35 cellular contexts compared by ENCODE assay signal in genomic region chr3:57391767-57392166, GRCh38.
A peak's percentile ranks its signal among the peaks of the same experiment; 100 is the strongest.
DNase-seq lines count a peak whose midpoint lies in the region; ATAC-seq, FAIRE-seq and TF ChIP-seq lines count a peak whose summit lies in the region.
"Had no signal": no experiment of that assay in that cellular context is flagged by ENCODE, and none has a peak within 500 bp of the region (broad histone marks: within the 10 kb centered on the region; RNA-seq: fewer than 3 reads in every experiment).

No MANE protein-coding gene starts in this region.

- 62% methylated on average over 5 of the region's 5 CpGs for WGBS in hepatocyte (ENCODE audit: low lambda C conversion rate, missing lambda C conversion rate)
- WGBS in HepG2 (ENCODE audit: low lambda C conversion rate), result 1% methylated on average over 5 of the region's 5 CpGs
- 84% methylated on average over 5 of the region's 5 CpGs for WGBS in right cardiac atrium

- no peak for FAIRE-seq in HepG2 (lab: Jason Lieb, UNC)
- FAIRE-seq: A204.1, A549, D721Med had no signal

- no TSS peak for BruUV-seq in HepG2 (replicated peaks; lab: Mats Ljungman, UMichigan)

- DNase-seq in HuH-7 (ENCODE audit: low spot score) (peak; percentile 5), hepatocyte (ENCODE audit: low spot score) (peak; percentile 6), left lobe of liver (ENCODE audit: low spot score) (no peak), HepG2 (ENCODE audit: low spot score) (peak; percentile 43), dedifferentiated amniotic fluid mesenchymal stem cell (ENCODE audit: extremely low spot score) (no peak), right cardiac atrium (no peak), DMS153 treated with DMSO at 0.1 percent for 48 hours (lab: John Stamatoyannopoulos, UW; ENCODE audit: unreplicated experiment) (no peak)
- DNase-seq: 8988T; ACHN; AML-193; BE2C; C1 segment of cervical spinal cord; Calu3; CD4-positive, alpha-beta memory T cell; CD4-positive, alpha-beta T cell; CD4-positive, CD25-positive, alpha-beta regulatory T cell; CD8-positive, alpha-beta memory T cell; CD8-positive, alpha-beta T cell; COR-L47; DMS 273 treated with DMSO at 0.1 percent for 48 hours; DMS153; DMS53; DMS79; DMS79 treated with DMSO at 0.1 percent for 48 hours; DND-41; EL had no signal

- H3K36me3 ChIP-seq in hepatocyte (replicated peaks; ENCODE audit: insufficient read depth, low read depth) (no peaks in the 10 kb centered on the region), HepG2 (replicated peaks in 1 of 2; ENCODE audit: control insufficient read depth in 1 of 2, insufficient read depth in 2 of 2, low read length in 2 of 2) (no peaks in the 10 kb centered on the region)
- H3K36me3 ChIP-seq: BE2C; BLaER1; BLaER1 treated with 17β-estradiol and CSF1 and Interleukin-3, amounts not matched to agents 10 nM and 100 nM had no signal

- H2AFZ ChIP-seq in hepatocyte, result no peak overlapping the region
- no peak overlapping the region for H2AFZ ChIP-seq in HepG2 (ENCODE audit: low read length)

- TF ChIP-seq CTCF in hepatocyte (IDR thresholded peaks at IDR 0.05; ENCODE audit: poor library complexity) (no peak), HepG2 (CRISPR knock-in tag; IDR thresholded peaks at IDR 0.05) (no peak)

- POLR2A ChIA-PET in HepG2 (lab: Yijun Ruan, JAX), result no interaction called here

- no peaks in the 10 kb centered on the region for H3K9me2 ChIP-seq in hepatocyte (replicated peaks; ENCODE audit: insufficient read depth)

- in situ Hi-C loops in HepG2 (cut with HindIII; ENCODE audit: extremely low pct_ligation_motif_present, low pct_unique_long_range_greater_than_20kb), result loop anchor here (10.0 to 25.0 kb wide), 2 partner anchors 163 to 471 kb away; partner anchors contain the start of gene PDE12

- no peak overlapping the region for H3K4me2 ChIP-seq in hepatocyte
- H3K4me2 ChIP-seq in HepG2 (ENCODE audit: low read depth, low read length), result peak overlapping the region; percentile 51
- H3K4me2 ChIP-seq: A549; BLaER1; BLaER1 treated with 17β-estradiol and CSF1 and Interleukin-3, amounts not matched to agents 10 nM and 100 nM had no signal

- H3K9ac ChIP-seq in HepG2 (ENCODE audit: insufficient read depth, low read depth, low read length), result no peak overlapping the region
- H3K9ac ChIP-seq: BLaER1; BLaER1 treated with 17β-estradiol and CSF1 and Interleukin-3, amounts not matched to agents 10 nM and 100 nM had no signal

- peak; percentile 48 for ATAC-seq in left lobe of liver
- ATAC-seq in HepG2, result peak; percentile 68
- ATAC-seq in GM21360 (IDR thresholded peaks at IDR 0.05; ENCODE audit: unreplicated experiment), result no peak
- no peak for ATAC-seq in right cardiac atrium
- ATAC-seq: A549; CD8-positive, alpha-beta T cell had no signal

- TF ChIP-seq RAD21 in HepG2 (CRISPR knock-in tag; IDR thresholded peaks at IDR 0.05), result no peak

- CTCF ChIA-PET in HepG2 (lab: Yijun Ruan, JAX; ENCODE audit: low intra/inter-chr PET ratio, low total read pairs), result no interaction called here

- no peaks in the 10 kb centered on the region for H3K4me1 ChIP-seq in hepatocyte (ENCODE audit: insufficient read depth)
- H3K4me1 ChIP-seq in HepG2 (ENCODE audit: insufficient read depth, low read length), result peaks cover 14% of the 10 kb centered on the region
- no peaks in the 10 kb centered on the region for H3K4me1 ChIP-seq in right cardiac atrium (ENCODE audit: control insufficient read depth, insufficient read depth, low read length)
- H3K4me1 ChIP-seq: A549, BE2C, Caco-2 had no signal

- H3K79me2 ChIP-seq in hepatocyte, result no peaks in the 10 kb centered on the region
- H3K79me2 ChIP-seq in HepG2 (ENCODE audit: insufficient read depth, low read length), result no peaks in the 10 kb centered on the region

- H4K20me1 ChIP-seq in hepatocyte (ENCODE audit: insufficient read depth, poor library complexity, severe bottlenecking) (no peaks in the 10 kb centered on the region), HepG2 (ENCODE audit: insufficient read depth, low read length) (no peaks in the 10 kb centered on the region)
- H4K20me1 ChIP-seq: BLaER1; BLaER1 treated with 17β-estradiol and CSF1 and Interleukin-3, amounts not matched to agents 10 nM and 100 nM had no signal

- H3K9me3 ChIP-seq in hepatocyte (ENCODE audit: low read depth), result no peaks in the 10 kb centered on the region
- no peaks in the 10 kb centered on the region for H3K9me3 ChIP-seq in HepG2 (ENCODE audit: low read length)
- H3K9me3 ChIP-seq in right cardiac atrium (ENCODE audit: control insufficient read depth, low read length), result no peaks in the 10 kb centered on the region
- H3K9me3 ChIP-seq: A549, BE2C, BLaER1, Caco-2 had no signal

- intact Hi-C loops in HepG2 (cut with micrococcal nuclease; ENCODE audit: unreplicated experiment) (no loop called here), right cardiac atrium (cut with DNase I) (no loop called here)

- H3K27ac ChIP-seq in hepatocyte (no peak overlapping the region), HepG2 (ENCODE audit: extremely low read length, insufficient read depth, low read length) (no peak overlapping the region), right cardiac atrium (ENCODE audit: low read length) (no peak overlapping the region)
- H3K27ac ChIP-seq: 22Rv1; A549; BLaER1; BLaER1 treated with 17β-estradiol and CSF1 and Interleukin-3, amounts not matched to agents 10 nM and 100 nM; C4-2B had no signal

- TF ChIP-seq POLR2A in HepG2 (IDR thresholded peaks at IDR 0.05; ENCODE audit: insufficient read depth in 1 of 2, low read depth in 2 of 2, low read length in 2 of 2), result no peak

- TF ChIP-seq EP300 in HepG2 (IDR thresholded peaks at IDR 0.05; ENCODE audit: low read depth in 2 of 2, low read length in 2 of 2) (no peak), HepG2 (CRISPR knock-in tag; IDR thresholded peaks at IDR 0.05; ENCODE audit: borderline replicate concordance) (no peak)

- no peak overlapping the region for H3K4me3 ChIP-seq in hepatocyte
- no peak overlapping the region for H3K4me3 ChIP-seq in HepG2 (replicated peaks in 1 of 3; ENCODE audit: insufficient read depth in 1 of 3, low read depth in 2 of 3, low read length in 3 of 3)
- H3K4me3 ChIP-seq in right cardiac atrium (ENCODE audit: low read length), result no peak overlapping the region
- H3K4me3 ChIP-seq: A549; BLaER1; BLaER1 treated with 17β-estradiol and CSF1 and Interleukin-3, amounts not matched to agents 10 nM and 100 nM had no signal

- H3K27me3 ChIP-seq in hepatocyte, result no peaks in the 10 kb centered on the region
- no peaks in the 10 kb centered on the region for H3K27me3 ChIP-seq in HepG2 (ENCODE audit: control insufficient read depth in 1 of 2, insufficient read depth in 2 of 2, low read length in 2 of 2)
- H3K27me3 ChIP-seq in right cardiac atrium (ENCODE audit: control insufficient read depth, insufficient read depth), result no peaks in the 10 kb centered on the region
- H3K27me3 ChIP-seq: BE2C; BLaER1; BLaER1 treated with 17β-estradiol and CSF1 and Interleukin-3, amounts not matched to agents 10 nM and 100 nM had no signal

TF ChIP-seq in HepG2, 621 proteins besides CTCF, POLR2A, EP300 and RAD21:
- TF ChIP-seq GATAD2A (CRISPR knock-in tag; IDR thresholded peaks at IDR 0.05) (0 out of 2 replicates have a peak, but pooled peaks have one; percentile 21), ZNF644 (CRISPR knock-in tag; IDR thresholded peaks at IDR 0.05; ENCODE audit: low read depth) (0 out of 2 replicates have a peak, but pooled peaks have one; percentile 31), FOXA3 (CRISPR knock-in tag; IDR thresholded peaks at IDR 0.05) (0 out of 2 replicates have a peak, but pooled peaks have one; percentile 12), ZNF331 (CRISPR knock-in tag; IDR thresholded peaks at IDR 0.05) (no peak; the same call in 1 of the 2 replicates), FOXA1 (IDR thresholded peaks at IDR 0.05) (no peak), FOXA1 (CRISPR knock-in tag; IDR thresholded peaks at IDR 0.05) (peak; percentile 18; the same call in 1 of the 2 replicates), HNF4A (CRISPR knock-in tag; IDR thresholded peaks at IDR 0.05) (peak; percentile 49), PPARG (CRISPR knock-in tag; conservative IDR thresholded peaks at IDR 0.05) (peak; percentile 59; the same call in 1 of the 2 replicates), CEBPG (CRISPR knock-in tag; IDR thresholded peaks at IDR 0.05) (0 out of 2 replicates have a peak, but pooled peaks have one; percentile 32), SALL1 (CRISPR knock-in tag; IDR thresholded peaks at IDR 0.05) (peak; percentile 13; the same call in 1 of the 2 replicates), YEATS2 (CRISPR knock-in tag; IDR thresholded peaks at IDR 0.05; ENCODE audit: borderline replicate concordance) (no peak), SOX13 (IDR thresholded peaks at IDR 0.05) (no peak), SOX13 (CRISPR knock-in tag; conservative IDR thresholded peaks at IDR 0.05 in 1 of 2, IDR thresholded peaks at IDR 0.05 in 1 of 2) (peak in 1 of 2 experiments; percentile 14; a peak in 1 of 4 replicates), FOXC1 (CRISPR knock-in tag; IDR thresholded peaks at IDR 0.05; ENCODE audit: borderline replicate concordance) (no peak)
- TF ChIP-seq, protein P1, sequence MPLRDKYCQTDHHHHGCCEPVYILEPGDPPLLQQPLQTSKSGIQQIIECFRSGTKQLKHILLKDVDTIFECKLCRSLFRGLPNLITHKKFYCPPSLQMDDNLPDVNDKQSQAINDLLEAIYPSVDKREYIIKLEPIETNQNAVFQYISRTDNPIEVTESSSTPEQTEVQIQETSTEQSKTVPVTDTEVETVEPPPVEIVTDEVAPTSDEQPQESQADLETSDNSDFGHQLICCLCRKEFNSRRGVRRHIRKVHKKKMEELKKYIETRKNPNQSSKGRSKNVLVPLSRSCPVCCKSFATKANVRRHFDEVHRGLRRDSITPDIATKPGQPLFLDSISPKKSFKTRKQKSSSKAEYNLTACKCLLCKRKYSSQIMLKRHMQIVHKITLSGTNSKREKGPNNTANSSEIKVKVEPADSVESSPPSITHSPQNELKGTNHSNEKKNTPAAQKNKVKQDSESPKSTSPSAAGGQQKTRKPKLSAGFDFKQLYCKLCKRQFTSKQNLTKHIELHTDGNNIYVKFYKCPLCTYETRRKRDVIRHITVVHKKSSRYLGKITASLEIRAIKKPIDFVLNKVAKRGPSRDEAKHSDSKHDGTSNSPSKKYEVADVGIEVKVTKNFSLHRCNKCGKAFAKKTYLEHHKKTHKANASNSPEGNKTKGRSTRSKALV (CRISPR knock-in tag; IDR thresholded peaks at IDR 0.05), result no peak

Comparison
In these comparisons a context has a peak if more than half of its experiments do, and no peak if none do; other contexts are left out.
1. DNase-seq: peak in HuH-7 (single experiment), hepatocyte (single experiment) and HepG2 (single experiment); none in left lobe of liver (single experiment), dedifferentiated amniotic fluid mesenchymal stem cell (single experiment), right cardiac atrium (0 of 3) and DMS153 treated with DMSO at 0.1 percent for 48 hours (single experiment).
2. ATAC-seq: peak in left lobe of liver (single experiment) and HepG2 (single experiment); none in GM21360 (single experiment) and right cardiac atrium (0 of 2).